In the genomic region with DNA sequence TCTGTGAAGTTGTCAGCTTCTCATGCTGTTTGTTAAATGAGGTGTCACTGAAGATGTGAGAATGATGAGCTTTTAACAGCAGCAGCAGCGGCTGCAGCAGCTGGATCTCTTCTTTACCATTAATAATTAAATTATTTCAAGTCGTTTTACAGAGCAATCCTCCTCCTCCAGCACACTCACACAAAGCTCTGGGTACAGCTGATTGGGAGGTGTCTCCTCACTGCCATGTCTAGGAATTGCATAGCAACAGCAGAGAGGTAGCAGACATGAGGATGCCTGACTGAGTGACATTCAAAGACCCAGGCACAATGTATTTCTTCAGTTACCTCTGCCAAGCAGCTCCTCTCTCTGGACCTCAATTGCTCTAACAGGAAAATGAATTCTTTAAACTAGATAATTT, we compare ENCODE assay signal across 1 cellular context.
TF ChIP-seq lines count a peak whose summit lies in the region.

No MANE protein-coding gene starts in this region.

TF ChIP-seq in GM23338, 12 proteins besides CTCF, POLR2A, EP300 and RAD21 (continued from another document):
- TF ChIP-seq ZNF462 (CRISPR knock-in tag; IDR thresholded peaks at IDR 0.05) (no peak), ZNF114 (CRISPR knock-in tag; IDR thresholded peaks at IDR 0.05) (no peak), ZNF331 (CRISPR knock-in tag; IDR thresholded peaks at IDR 0.05; ENCODE audit: low read depth) (no peak), EZH2 (IDR thresholded peaks at IDR 0.05; ENCODE audit: low read depth, unreplicated experiment) (no peak), NANOG (IDR thresholded peaks at IDR 0.05; ENCODE audit: borderline replicate concordance) (no peak), STAT1 (IDR thresholded peaks at IDR 0.05; ENCODE audit: unreplicated experiment) (no peak), JUNB (IDR thresholded peaks at IDR 0.05; ENCODE audit: unreplicated experiment) (no peak), CREB1 (CRISPR knock-in tag; IDR thresholded peaks at IDR 0.05; ENCODE audit: low read depth) (no peak)
- TF ChIP-seq, protein P1, sequence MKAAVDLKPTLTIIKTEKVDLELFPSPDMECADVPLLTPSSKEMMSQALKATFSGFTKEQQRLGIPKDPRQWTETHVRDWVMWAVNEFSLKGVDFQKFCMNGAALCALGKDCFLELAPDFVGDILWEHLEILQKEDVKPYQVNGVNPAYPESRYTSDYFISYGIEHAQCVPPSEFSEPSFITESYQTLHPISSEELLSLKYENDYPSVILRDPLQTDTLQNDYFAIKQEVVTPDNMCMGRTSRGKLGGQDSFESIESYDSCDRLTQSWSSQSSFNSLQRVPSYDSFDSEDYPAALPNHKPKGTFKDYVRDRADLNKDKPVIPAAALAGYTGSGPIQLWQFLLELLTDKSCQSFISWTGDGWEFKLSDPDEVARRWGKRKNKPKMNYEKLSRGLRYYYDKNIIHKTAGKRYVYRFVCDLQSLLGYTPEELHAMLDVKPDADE (IDR thresholded peaks at IDR 0.05) = no peak
- TF ChIP-seq, protein P2, sequence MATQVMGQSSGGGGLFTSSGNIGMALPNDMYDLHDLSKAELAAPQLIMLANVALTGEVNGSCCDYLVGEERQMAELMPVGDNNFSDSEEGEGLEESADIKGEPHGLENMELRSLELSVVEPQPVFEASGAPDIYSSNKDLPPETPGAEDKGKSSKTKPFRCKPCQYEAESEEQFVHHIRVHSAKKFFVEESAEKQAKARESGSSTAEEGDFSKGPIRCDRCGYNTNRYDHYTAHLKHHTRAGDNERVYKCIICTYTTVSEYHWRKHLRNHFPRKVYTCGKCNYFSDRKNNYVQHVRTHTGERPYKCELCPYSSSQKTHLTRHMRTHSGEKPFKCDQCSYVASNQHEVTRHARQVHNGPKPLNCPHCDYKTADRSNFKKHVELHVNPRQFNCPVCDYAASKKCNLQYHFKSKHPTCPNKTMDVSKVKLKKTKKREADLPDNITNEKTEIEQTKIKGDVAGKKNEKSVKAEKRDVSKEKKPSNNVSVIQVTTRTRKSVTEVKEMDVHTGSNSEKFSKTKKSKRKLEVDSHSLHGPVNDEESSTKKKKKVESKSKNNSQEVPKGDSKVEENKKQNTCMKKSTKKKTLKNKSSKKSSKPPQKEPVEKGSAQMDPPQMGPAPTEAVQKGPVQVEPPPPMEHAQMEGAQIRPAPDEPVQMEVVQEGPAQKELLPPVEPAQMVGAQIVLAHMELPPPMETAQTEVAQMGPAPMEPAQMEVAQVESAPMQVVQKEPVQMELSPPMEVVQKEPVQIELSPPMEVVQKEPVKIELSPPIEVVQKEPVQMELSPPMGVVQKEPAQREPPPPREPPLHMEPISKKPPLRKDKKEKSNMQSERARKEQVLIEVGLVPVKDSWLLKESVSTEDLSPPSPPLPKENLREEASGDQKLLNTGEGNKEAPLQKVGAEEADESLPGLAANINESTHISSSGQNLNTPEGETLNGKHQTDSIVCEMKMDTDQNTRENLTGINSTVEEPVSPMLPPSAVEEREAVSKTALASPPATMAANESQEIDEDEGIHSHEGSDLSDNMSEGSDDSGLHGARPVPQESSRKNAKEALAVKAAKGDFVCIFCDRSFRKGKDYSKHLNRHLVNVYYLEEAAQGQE (IDR thresholded peaks at IDR 0.05; ENCODE audit: unreplicated experiment) = no peak
